ENCODE assay signal across 8 cellular contexts in genomic region chr3:49410102-49410843, GRCh38. TPM values are rescaled to one million over a fixed set of nuclear protein-coding genes. Genes with fewer than 3 reads are reported as not detected.
DNase-seq lines count a peak whose midpoint lies in the region; ATAC-seq lines count a peak whose summit lies in the region.

No MANE protein-coding gene starts in this region.

- H3K9ac ChIP-seq in HUES6 (ENCODE audit: low read length) = peak overlapping the region; percentile 99
- H3K9ac ChIP-seq in iPS-20b (ENCODE audit: low read depth, low read length) = peak overlapping the region; percentile 97; the same call in 1 of the 2 replicates

- H3K27me3 ChIP-seq in HUES6 (ENCODE audit: control insufficient read depth, insufficient read depth, low read length) = no peaks in the 10 kb centered on the region
- no peaks in the 10 kb centered on the region for H3K27me3 ChIP-seq in iPS-20b (ENCODE audit: insufficient read depth, low read length)

- H3K27ac Mint-ChIP-seq in activated T-helper 17 cell treated with anti-CD3 and anti-CD28 coated beads, Interleukin-2, amount 50 U/mL, for 72 hours = peak overlapping the region; percentile 85
- peak overlapping the region; percentile 95 to 97 for H3K27ac Mint-ChIP-seq in stimulated activated naive CD8-positive, alpha-beta T cell treated with anti-CD3 and anti-CD28 coated beads, Interleukin-15, amount 100 ng/mL, for 72 hours

- 0 out of 2 replicates have a peak, but pooled peaks cover 5% of the 10 kb centered on the region for H3K36me3 ChIP-seq in HUES6 (ENCODE audit: control insufficient read depth, insufficient read depth, low read length)
- no peaks in the 10 kb centered on the region for H3K36me3 ChIP-seq in iPS-20b (ENCODE audit: insufficient read depth, low read depth, low read length)

- peak overlapping the region; percentile 69 for H3K4me3 ChIP-seq in HUES6 (ENCODE audit: low read depth, low read length)
- peak overlapping the region; percentile 96 for H3K4me3 ChIP-seq in iPS-20b (ENCODE audit: low read length)

- H3K4me1 ChIP-seq in HUES6 (ENCODE audit: control insufficient read depth, insufficient read depth, low read length) = peaks cover 22% of the 10 kb centered on the region
- H3K4me1 ChIP-seq in iPS-20b (ENCODE audit: insufficient read depth, low read length) = peaks cover 3% of the 10 kb centered on the region

- peaks cover 81% of the 10 kb centered on the region for H3K36me3 Mint-ChIP-seq in activated T-helper 17 cell treated with anti-CD3 and anti-CD28 coated beads, Interleukin-2, amount 50 U/mL, for 72 hours (ENCODE audit: low read depth)

- H3K27me3 Mint-ChIP-seq in activated T-helper 17 cell treated with anti-CD3 and anti-CD28 coated beads, Interleukin-2, amount 50 U/mL, for 72 hours = no peaks in the 10 kb centered on the region
- H3K27me3 Mint-ChIP-seq in stimulated activated naive CD8-positive, alpha-beta T cell treated with anti-CD3 and anti-CD28 coated beads, Interleukin-15, amount 100 ng/mL, for 72 hours = no peaks in the 10 kb centered on the region

- no peaks in the 10 kb centered on the region for H3K9me3 ChIP-seq in HUES6 (ENCODE audit: control insufficient read depth, insufficient read depth, low read depth, low read length)
- H3K9me3 ChIP-seq in iPS-20b (ENCODE audit: insufficient read depth, low read depth, low read length) = no peaks in the 10 kb centered on the region

- no peak for DNase-seq in stimulated activated naive CD8-positive, alpha-beta T cell treated with anti-CD3 and anti-CD28 coated beads, Interleukin-15, amount 100 ng/mL, for 72 hours
- DNase-seq in hepatic stellate cell (ENCODE audit: low spot score) = no peak

- no peaks in the 10 kb centered on the region for H3K9me3 Mint-ChIP-seq in activated T-helper 17 cell treated with anti-CD3 and anti-CD28 coated beads, Interleukin-2, amount 50 U/mL, for 72 hours
- H3K9me3 Mint-ChIP-seq in stimulated activated naive CD8-positive, alpha-beta T cell treated with anti-CD3 and anti-CD28 coated beads, Interleukin-15, amount 100 ng/mL, for 72 hours = no peaks in the 10 kb centered on the region

- no peak for ATAC-seq in activated T-helper 17 cell treated with anti-CD3 and anti-CD28 coated beads, Interleukin-2, amount 50 U/mL, for 72 hours (replicated peaks)
- ATAC-seq in stimulated activated naive CD8-positive, alpha-beta T cell treated with anti-CD3 and anti-CD28 coated beads, Interleukin-15, amount 100 ng/mL, for 72 hours = no peak
- ATAC-seq in HG03469 (IDR thresholded peaks at IDR 0.05; ENCODE audit: unreplicated experiment) (no peak), GM18511 (IDR thresholded peaks at IDR 0.05; ENCODE audit: unreplicated experiment) (no peak), GM21360 (IDR thresholded peaks at IDR 0.05; ENCODE audit: unreplicated experiment) (no peak)

- H3K27ac ChIP-seq in HUES6 (ENCODE audit: low read depth, low read length) (no peak overlapping the region), iPS-20b (ENCODE audit: low read length) (no peak overlapping the region)

- H3K4me3 Mint-ChIP-seq in activated T-helper 17 cell treated with anti-CD3 and anti-CD28 coated beads, Interleukin-2, amount 50 U/mL, for 72 hours = peak overlapping the region; percentile 89
- H3K4me3 Mint-ChIP-seq in stimulated activated naive CD8-positive, alpha-beta T cell treated with anti-CD3 and anti-CD28 coated beads, Interleukin-15, amount 100 ng/mL, for 72 hours = peak overlapping the region; percentile 85 to 88

- H3K4me1 Mint-ChIP-seq in activated T-helper 17 cell treated with anti-CD3 and anti-CD28 coated beads, Interleukin-2, amount 50 U/mL, for 72 hours = peaks cover 44% of the 10 kb centered on the region
- H3K4me1 Mint-ChIP-seq in stimulated activated naive CD8-positive, alpha-beta T cell treated with anti-CD3 and anti-CD28 coated beads, Interleukin-15, amount 100 ng/mL, for 72 hours = peaks cover 75% of the 10 kb centered on the region

RNA-seq across cellular contexts. Expression of gene RHOA, which starts 1.5 kb away (rescaled TPM):
- total RNA-seq in activated T-helper 17 cell treated with anti-CD3 and anti-CD28 coated beads, Interleukin-2, amount 50 U/mL, for 72 hours = 100 to 1,000 TPM; 298 to 453 TPM

RNA-seq across cellular contexts. Expression of gene TCTA, which starts 1.9 kb away (rescaled TPM):
- 10 to 100 TPM; 14.3 to 18.0 TPM for total RNA-seq in activated T-helper 17 cell treated with anti-CD3 and anti-CD28 coated beads, Interleukin-2, amount 50 U/mL, for 72 hours

RNA-seq across cellular contexts. Expression of gene AMT, which starts 12.0 kb away (rescaled TPM):
- total RNA-seq in activated T-helper 17 cell treated with anti-CD3 and anti-CD28 coated beads, Interleukin-2, amount 50 U/mL, for 72 hours = 1 to 10 TPM; 1.9 to 2.5 TPM

RNA-seq across cellular contexts. Expression of gene NICN1, which starts 18.9 kb away (rescaled TPM):
- total RNA-seq in activated T-helper 17 cell treated with anti-CD3 and anti-CD28 coated beads, Interleukin-2, amount 50 U/mL, for 72 hours = 10 to 100 TPM in 1 of 2 donors, 1 to 10 TPM in 1; 6.7 to 11.6 TPM

RNA-seq across cellular contexts. Expression of gene GPX1, which starts 52.1 kb away (rescaled TPM):
- total RNA-seq in activated T-helper 17 cell treated with anti-CD3 and anti-CD28 coated beads, Interleukin-2, amount 50 U/mL, for 72 hours = 100 to 1,000 TPM; 133 to 221 TPM
